8 cellular contexts compared by ENCODE assay signal in the genomic region with DNA sequence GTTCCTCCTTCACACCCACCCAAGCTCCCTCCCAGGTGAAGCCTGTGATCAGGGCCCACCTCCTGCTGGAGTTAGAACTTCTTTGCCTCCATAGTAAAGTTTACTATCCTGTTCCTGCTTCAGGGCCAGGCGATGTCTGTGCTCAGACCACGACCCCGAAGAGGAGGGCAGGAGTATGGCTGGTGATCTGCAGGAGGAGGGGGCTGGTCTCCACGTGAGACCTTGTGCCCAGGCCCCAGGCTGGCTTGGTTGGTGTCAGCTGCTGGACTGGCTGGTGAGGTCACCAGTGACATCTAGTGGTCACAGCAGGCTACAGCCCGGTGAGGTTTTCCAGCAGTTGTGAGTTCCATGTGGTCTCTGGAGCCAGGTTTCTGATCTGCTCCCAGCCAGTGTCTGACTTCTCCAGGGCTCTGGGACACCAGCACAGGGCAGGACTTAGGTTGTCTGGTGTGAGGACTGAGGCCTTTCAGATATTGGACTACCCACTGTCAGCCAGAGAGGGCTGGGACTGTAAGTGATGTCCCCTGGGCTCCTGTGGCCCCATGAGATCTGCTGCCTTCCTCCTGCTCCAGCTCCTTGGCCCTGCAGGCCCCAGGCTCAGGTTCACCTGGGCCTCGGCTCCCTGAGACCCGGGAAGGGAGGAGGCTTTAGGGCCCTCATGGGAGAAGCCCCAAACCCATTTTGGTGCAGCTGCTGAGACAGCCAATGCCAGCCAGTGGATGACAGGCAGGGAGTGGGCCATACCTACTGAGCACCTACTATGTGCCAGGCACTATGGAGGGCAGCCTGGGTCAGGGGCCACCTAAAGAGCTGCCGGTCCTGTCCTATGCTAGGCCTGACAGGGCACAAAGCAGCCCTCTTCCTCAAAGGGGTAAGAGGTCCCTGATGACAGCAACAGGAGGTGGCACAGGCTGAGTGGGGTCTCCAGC. TPM values are rescaled to one million over a fixed set of nuclear protein-coding genes. Genes with fewer than 3 reads are reported as not detected.
DNase-seq lines count a peak whose midpoint lies in the region; ATAC-seq and TF ChIP-seq lines count a peak whose summit lies in the region.

No MANE protein-coding gene starts in this region.

- intact Hi-C loops in body of pancreas (cut with DNase I): no loop called here

- no peak for TF ChIP-seq POLR2A in body of pancreas (IDR thresholded peaks at IDR 0.05)

- H3K4me2 ChIP-seq in BLaER1 treated with 17β-estradiol and CSF1 and Interleukin-3, amounts not matched to agents 10 nM and 100 nM: peak overlapping the region in 9 of 11 experiments; percentile 86 to 98 (median 95); a peak in 19 of 22 replicates

- H3K27me3 ChIP-seq in BLaER1 treated with 17β-estradiol and CSF1 and Interleukin-3, amounts not matched to agents 10 nM and 100 nM: no peaks in the 10 kb centered on the region
- no peaks in the 10 kb centered on the region for H3K27me3 ChIP-seq in body of pancreas

- WGBS in body of pancreas, 2 donors: 0 to 15% methylated on average over 1 to 8 of the region's 8 CpGs

- H3K4me1 ChIP-seq in BLaER1 treated with 17β-estradiol and CSF1 and Interleukin-3, amounts not matched to agents 10 nM and 100 nM: peaks cover 43 to 56% (median 54%) of the 10 kb centered on the region in 10 experiments
- no peaks in the 10 kb centered on the region for H3K4me1 ChIP-seq in body of pancreas

- peak; percentile 59 for ATAC-seq in GM19351 (IDR thresholded peaks at IDR 0.05; ENCODE audit: unreplicated experiment)
- peak; percentile 91 for ATAC-seq in body of pancreas

- no peak overlapping the region for H3K4me3 ChIP-seq in BLaER1 treated with 17β-estradiol and CSF1 and Interleukin-3, amounts not matched to agents 10 nM and 100 nM
- no peak overlapping the region for H3K4me3 ChIP-seq in body of pancreas

- H3K9me3 ChIP-seq in BLaER1 treated with 17β-estradiol and CSF1 and Interleukin-3, amounts not matched to agents 10 nM and 100 nM (replicated peaks in 1 of 11): no peaks in the 10 kb centered on the region
- H3K9me3 ChIP-seq in body of pancreas: no peaks in the 10 kb centered on the region

- TF ChIP-seq CTCF in body of pancreas (IDR thresholded peaks at IDR 0.05): peak; percentile 87 to 93 (median 91)

- H3K9ac ChIP-seq in BLaER1 treated with 17β-estradiol and CSF1 and Interleukin-3, amounts not matched to agents 10 nM and 100 nM: peak overlapping the region in 7 of 11 experiments; percentile 30 to 86 (median 40); a peak in 12 of 22 replicates

- peak overlapping the region in 7 of 11 experiments; percentile 1 to 97 (median 90); a peak in 10 of 22 replicates for H3K27ac ChIP-seq in BLaER1 treated with 17β-estradiol and CSF1 and Interleukin-3, amounts not matched to agents 10 nM and 100 nM
- H3K27ac ChIP-seq in body of pancreas: no peak overlapping the region

- H4K20me1 ChIP-seq in BLaER1 treated with 17β-estradiol and CSF1 and Interleukin-3, amounts not matched to agents 10 nM and 100 nM: no peaks in the 10 kb centered on the region

- no peaks in the 10 kb centered on the region for H3K36me3 ChIP-seq in BLaER1 treated with 17β-estradiol and CSF1 and Interleukin-3, amounts not matched to agents 10 nM and 100 nM
- H3K36me3 ChIP-seq in body of pancreas (replicated peaks in 1 of 2; ENCODE audit: insufficient read depth in 1 of 2, low read depth in 2 of 2): no peaks in the 10 kb centered on the region

- DNase-seq in NCI-H146 treated with DMSO at 0.1 percent for 48 hours (lab: John Stamatoyannopoulos, UW; ENCODE audit: unreplicated experiment) (peak; percentile 42), T1000 (lab: John Stamatoyannopoulos, UW) (peak; percentile 52), body of pancreas (peak; percentile 74 to 77 (median 76)), iPS-NIHi11 (ENCODE audit: low spot score) (peak; percentile 90), OCI-M2 (lab: John Stamatoyannopoulos, UW; ENCODE audit: unreplicated experiment) (no peak)
- peak; percentile 45 to 54 (median 45) for DNase-seq in stimulated activated CD4-positive, alpha-beta T cell treated with anti-CD3 and anti-CD28 coated beads, Interleukin-12 subunit alpha, Interleukin-12 subunit beta, amount 100 ng/mL, for 48 hours (ENCODE audit: low read depth in 2 of 3, low spot score in 1 of 3)

RNA-seq across cellular contexts. Expression of a gene that starts 6.0 kb away (rescaled TPM):
- total RNA-seq in body of pancreas: not detected

RNA-seq across cellular contexts. Expression of a gene that starts 35.8 kb away (rescaled TPM):
- not detected for total RNA-seq in body of pancreas

RNA-seq across cellular contexts. Expression of a gene that starts 44.0 kb away (rescaled TPM):
- under 1 TPM; 0.52 to 0.99 TPM for total RNA-seq in body of pancreas

Comparison
In these comparisons a context has a peak if more than half of its experiments do, and no peak if none do; other contexts are left out.
1. H3K27ac ChIP-seq: peak in BLaER1 treated with 17β-estradiol and CSF1 and Interleukin-3, amounts not matched to agents 10 nM and 100 nM (7 of 11); none in body of pancreas (0 of 4).